In the genomic region with DNA sequence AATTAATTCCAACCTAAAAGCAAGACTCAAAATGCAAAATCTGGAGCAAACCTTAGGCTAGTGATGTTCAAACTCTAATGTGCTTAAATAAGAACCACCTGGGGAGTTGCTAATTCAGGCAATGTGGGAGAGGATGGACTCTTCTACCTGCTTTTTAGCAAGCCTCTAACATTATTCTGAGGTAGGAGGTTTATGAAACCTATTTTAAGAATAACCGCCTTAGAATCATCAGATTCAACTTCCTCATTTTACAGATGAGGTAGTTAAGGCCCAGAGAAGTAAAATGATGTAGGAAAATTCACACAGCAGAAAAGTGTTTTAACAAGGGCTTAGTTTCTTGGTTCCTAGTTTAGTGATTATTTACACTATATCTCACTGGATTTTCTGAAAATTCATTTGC, we compare ENCODE assay signal across 14 cellular contexts. TPM values are rescaled to one million over a fixed set of nuclear protein-coding genes. Genes with fewer than 3 reads are reported as not detected.
DNase-seq lines count a peak whose midpoint lies in the region; ATAC-seq and TF ChIP-seq lines count a peak whose summit lies in the region.
"Had no signal": no experiment of that assay in that cellular context is flagged by ENCODE, and none has a peak within 500 bp of the region (broad histone marks: within the 10 kb centered on the region; RNA-seq: fewer than 3 reads in every experiment).

No MANE protein-coding gene starts in this region.

- H3K4me1 ChIP-seq in OCI-LY1 (ENCODE audit: insufficient read depth, low read length, severe bottlenecking) = peaks cover 18% of the 10 kb centered on the region
- H3K4me1 ChIP-seq: SJCRH30 had no signal

- H2AFZ ChIP-seq in OCI-LY1 (ENCODE audit: low read length) = no peak overlapping the region

- H3K9me3 ChIP-seq in OCI-LY1 (ENCODE audit: low read length) = no peaks in the 10 kb centered on the region
- H3K9me3 ChIP-seq: SJCRH30 had no signal

- no peak overlapping the region for H3K27ac Mint-ChIP-seq in effector memory CD8-positive, alpha-beta T cell
- H3K27ac Mint-ChIP-seq in activated T-helper 17 cell treated with anti-CD3 and anti-CD28 coated beads, Interleukin-2, amount 50 U/mL, for 72 hours = no peak overlapping the region
- H3K27ac Mint-ChIP-seq: progenitor cell of endocrine pancreas; stimulated activated naive CD8-positive, alpha-beta T cell treated with anti-CD3 and anti-CD28 coated beads, Interleukin-15, amount 100 ng/mL, for 72 hours had no signal

- H3K36me3 ChIP-seq in OCI-LY1 (ENCODE audit: insufficient read depth, low read length) = no peaks in the 10 kb centered on the region
- H3K36me3 ChIP-seq: SJCRH30 had no signal

- H3K4me3 ChIP-seq in OCI-LY1 (ENCODE audit: low read depth, low read length, poor library complexity, severe bottlenecking) = no peak overlapping the region
- H3K4me3 ChIP-seq: SJCRH30 had no signal

- H3K9me2 ChIP-seq in OCI-LY1 (ENCODE audit: low read depth, low read length) = no peaks in the 10 kb centered on the region

- no peaks in the 10 kb centered on the region for H3K4me1 Mint-ChIP-seq in effector memory CD8-positive, alpha-beta T cell (ENCODE audit: low read depth in 2 of 2)
- H3K4me1 Mint-ChIP-seq in activated T-helper 17 cell treated with anti-CD3 and anti-CD28 coated beads, Interleukin-2, amount 50 U/mL, for 72 hours = no peaks in the 10 kb centered on the region
- H3K4me1 Mint-ChIP-seq: stimulated activated naive CD8-positive, alpha-beta T cell treated with anti-CD3 and anti-CD28 coated beads, Interleukin-15, amount 100 ng/mL, for 72 hours had no signal

- H4K20me1 ChIP-seq in OCI-LY1 (ENCODE audit: insufficient read depth, low read length) = no peaks in the 10 kb centered on the region

- no peaks in the 10 kb centered on the region for H3K27me3 ChIP-seq in OCI-LY1 (ENCODE audit: insufficient read depth, low read length)
- H3K27me3 ChIP-seq: foreskin keratinocyte, SJCRH30 had no signal

- H3K4me3 Mint-ChIP-seq in effector memory CD8-positive, alpha-beta T cell = no peak overlapping the region
- no peak overlapping the region for H3K4me3 Mint-ChIP-seq in activated T-helper 17 cell treated with anti-CD3 and anti-CD28 coated beads, Interleukin-2, amount 50 U/mL, for 72 hours
- H3K4me3 Mint-ChIP-seq: stimulated activated naive CD8-positive, alpha-beta T cell treated with anti-CD3 and anti-CD28 coated beads, Interleukin-15, amount 100 ng/mL, for 72 hours had no signal

- no peak for DNase-seq in effector memory CD8-positive, alpha-beta T cell
- no peak for DNase-seq in HK-2 (ENCODE audit: unreplicated experiment)
- DNase-seq: activated naive CD4-positive, alpha-beta T cell; foreskin keratinocyte; NCI-H1417; SJCRH30; stimulated activated naive CD8-positive, alpha-beta T cell treated with anti-CD3 and anti-CD28 coated beads, Interleukin-15, amount 100 ng/mL, for 72 hours had no signal

- no peaks in the 10 kb centered on the region for H3K36me3 Mint-ChIP-seq in effector memory CD8-positive, alpha-beta T cell (ENCODE audit: insufficient read depth)
- H3K36me3 Mint-ChIP-seq in activated T-helper 17 cell treated with anti-CD3 and anti-CD28 coated beads, Interleukin-2, amount 50 U/mL, for 72 hours (ENCODE audit: low read depth) = no peaks in the 10 kb centered on the region

- H3K27me3 Mint-ChIP-seq in effector memory CD8-positive, alpha-beta T cell = peaks cover 17 to 27% of the 10 kb centered on the region in 2 donors
- peaks cover 19% of the 10 kb centered on the region for H3K27me3 Mint-ChIP-seq in activated T-helper 17 cell treated with anti-CD3 and anti-CD28 coated beads, Interleukin-2, amount 50 U/mL, for 72 hours

- no peaks in the 10 kb centered on the region for H3K9me3 Mint-ChIP-seq in effector memory CD8-positive, alpha-beta T cell
- no peaks in the 10 kb centered on the region for H3K9me3 Mint-ChIP-seq in activated T-helper 17 cell treated with anti-CD3 and anti-CD28 coated beads, Interleukin-2, amount 50 U/mL, for 72 hours
- H3K9me3 Mint-ChIP-seq: stimulated activated naive CD8-positive, alpha-beta T cell treated with anti-CD3 and anti-CD28 coated beads, Interleukin-15, amount 100 ng/mL, for 72 hours had no signal

- ATAC-seq in GM18502 (IDR thresholded peaks at IDR 0.05; ENCODE audit: poor library complexity, unreplicated experiment) (peak; percentile 63), GM21515 (IDR thresholded peaks at IDR 0.05; ENCODE audit: unreplicated experiment) (peak; percentile 74), HG03103 (IDR thresholded peaks at IDR 0.05; ENCODE audit: low read depth, unreplicated experiment) (peak; percentile 73), HG03196 (IDR thresholded peaks at IDR 0.05; ENCODE audit: unreplicated experiment) (no peak)
- ATAC-seq in effector memory CD8-positive, alpha-beta T cell (replicated peaks) = no peak
- ATAC-seq in activated T-helper 17 cell treated with anti-CD3 and anti-CD28 coated beads, Interleukin-2, amount 50 U/mL, for 72 hours (replicated peaks) = no peak
- ATAC-seq: foreskin keratinocyte had no signal

- no peaks in the 10 kb centered on the region for H3K79me2 ChIP-seq in OCI-LY1 (ENCODE audit: insufficient read depth, low read length)

- no peaks in the 10 kb centered on the region for H3F3A ChIP-seq in OCI-LY1 (ENCODE audit: insufficient read depth, low read length)

- no peak overlapping the region for H3K9ac ChIP-seq in OCI-LY1 (ENCODE audit: low read length)

- H3K4me2 ChIP-seq in OCI-LY1 (ENCODE audit: low read length) = no peak overlapping the region

- no peak for TF ChIP-seq CTCF in OCI-LY1 (IDR thresholded peaks at IDR 0.05; ENCODE audit: low read length)

- peak overlapping the region; percentile 66 for H3K27ac ChIP-seq in OCI-LY1 (ENCODE audit: low read depth, low read length, poor library complexity, severe bottlenecking)
- H3K27ac ChIP-seq: foreskin keratinocyte, SJCRH30 had no signal

RNA-seq across cellular contexts. Expression of gene NTNG1, which starts 8.6 kb away (rescaled TPM):
- total RNA-seq in activated T-helper 17 cell treated with anti-CD3 and anti-CD28 coated beads, Interleukin-2, amount 50 U/mL, for 72 hours = not detected
- total RNA-seq: SJCRH30 had no signal

Comparison
In these comparisons a context has a peak if more than half of its experiments do, and no peak if none do; other contexts are left out.
1. ATAC-seq: peak in GM18502 (single experiment), GM21515 (single experiment) and HG03103 (single experiment); none in HG03196 (single experiment), effector memory CD8-positive, alpha-beta T cell (single experiment) and activated T-helper 17 cell treated with anti-CD3 and anti-CD28 coated beads, Interleukin-2, amount 50 U/mL, for 72 hours (single experiment).